30 cellular contexts compared by ENCODE assay signal in the genomic region with DNA sequence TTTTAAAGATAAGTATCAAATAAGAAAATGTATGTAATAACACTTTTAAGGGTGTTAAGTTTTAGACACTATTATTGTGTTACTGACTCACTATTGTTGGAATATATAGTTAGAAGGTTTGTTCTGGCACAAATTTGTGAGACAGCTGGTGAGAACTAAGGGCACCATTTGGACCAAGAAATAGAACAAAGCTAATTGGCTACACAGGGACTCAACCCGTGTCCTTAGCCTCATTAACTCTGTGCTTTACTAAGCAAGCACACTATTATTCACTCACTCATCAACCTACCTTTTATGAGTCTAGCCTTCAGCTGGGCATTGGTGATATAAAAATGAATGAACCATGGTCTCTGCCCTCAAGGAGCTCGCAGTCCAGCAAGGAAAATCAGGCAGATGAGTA. TPM values are rescaled to one million over a fixed set of nuclear protein-coding genes. Genes with fewer than 3 reads are reported as not detected.
"Had no signal": no experiment of that assay in that cellular context is flagged by ENCODE, and none has a peak within 500 bp of the region (broad histone marks: within the 10 kb centered on the region; RNA-seq: fewer than 3 reads in every experiment).

No MANE protein-coding gene starts in this region.

- H3K36me3 ChIP-seq: brain microvascular endothelial cell, esophagus muscularis mucosa, gastrocnemius medialis, heart left ventricle, WERI-Rb-1 had no signal

- H3K4me1 ChIP-seq: foreskin keratinocyte, gastrocnemius medialis had no signal

- H3K27me3 ChIP-seq: gastrocnemius medialis had no signal

- H3K9me3 ChIP-seq: esophagus muscularis mucosa, gastrocnemius medialis had no signal

- ATAC-seq: activated CD4-positive, alpha-beta T cell treated with anti-CD3 and anti-CD28 coated beads for 36 hours; activated T-cell treated with anti-CD3 and anti-CD28 coated beads, Interleukin-2, amount 50 U/mL, for 4 hours; activated T-helper 17 cell treated with anti-CD3 and anti-CD28 coated beads, Interleukin-2, amount 50 U/mL, for 72 hours; effector memory CD8-positive, alpha-beta T cell; foreskin keratinocyte; gastrocnemius medialis; heart left ventricle; T-helper 17 cell had no signal

- DNase-seq: activated CD4-positive, alpha-beta memory T cell treated with anti-CD3 and anti-CD28 coated beads, Interleukin-2, amount 10 ng/mL, durations not matched to agents 7 days and 5 days; activated CD4-positive, alpha-beta T cell treated with anti-CD3 and anti-CD28 coated beads for 36 hours; activated CD4-positive, alpha-beta T cell treated with anti-CD3 and anti-CD28 coated beads, Interleukin-2, amount 10 ng/mL, durations not matched to agents 24 days and 14 days; activated CD4-positive, CD25-positive, alpha-beta regulatory T cell; activated CD4-positive, CD25-positive, alpha-beta regulatory T cell treated with anti-CD3 and anti-CD28 coated beads, Interleukin-2, amount 50 U/mL, for 72 hours; activated CD8-positive, alpha-beta memory T cell treated with anti-CD3 and anti-CD28 coated beads, Interleukin-2, amount 50 U/mL, for 48 hours; activated effector memory CD4-positive, alpha-beta T cell treated with Interleukin-2 at 50 U/mL for 16 hours; activated gamma-delta T cell treated with Interleukin-2 at 50 U/mL for 16 hours; activated naive CD4-positive, alpha-beta T cell treated with anti-CD3 and anti-CD28 coated beads, Interleukin-2, amount 50 U/mL, for 16 hours; activated naive CD4-positive, alpha-beta T cell treated with Interleukin-2 at 50 U/mL for 16 hours; activated T-cell treated with anti-CD3 and anti-CD28 coated beads, Interleukin-2, amount 50 U/mL, for 4 hours; amniotic stem cell; anterior cingulate cortex; brain microvascular endothelial cell; cortex of kidney; dermis blood vessel endothelial cell; effector CD4-positive, alpha-beta T cell; effector memory CD8-positive, alpha-beta T cell; erythroblast; foreskin keratinocyte; gastrocnemius medialis; glutamatergic neuron; heart left ventricle; T-helper 1 cell; T-helper 17 cell; T1000; WERI-Rb-1 had no signal

- H3K4me3 ChIP-seq: esophagus muscularis mucosa, gastrocnemius medialis, heart left ventricle had no signal

- H3K27ac ChIP-seq: brain microvascular endothelial cell, esophagus muscularis mucosa, foreskin keratinocyte, gastrocnemius medialis, heart left ventricle, WERI-Rb-1 had no signal

RNA-seq across cellular contexts. Expression of gene UNC13C, which starts 4.1 kb away (rescaled TPM):
- total RNA-seq: activated CD4-positive, alpha-beta memory T cell treated with anti-CD3 and anti-CD28 coated beads, Interleukin-2, amount 10 ng/mL, durations not matched to agents 7 days and 5 days; activated CD4-positive, alpha-beta T cell treated with anti-CD3 and anti-CD28 coated beads for 36 hours; activated CD4-positive, alpha-beta T cell treated with anti-CD3 and anti-CD28 coated beads, Interleukin-2, amount 10 ng/mL, durations not matched to agents 24 days and 14 days; activated T-cell treated with anti-CD3 and anti-CD28 coated beads, Interleukin-2, amount 50 U/mL, for 4 hours; activated T-helper 17 cell treated with anti-CD3 and anti-CD28 coated beads, Interleukin-2, amount 50 U/mL, for 72 hours; dermis blood vessel endothelial cell; foreskin keratinocyte; T-helper 17 cell had no signal
- polyA plus RNA-seq: adipose tissue, foreskin keratinocyte, heart left ventricle had no signal
